22 cellular contexts compared by ENCODE assay signal in genomic region chr20:35972445-35972844, GRCh38. TPM values are rescaled to one million over a fixed set of nuclear protein-coding genes. Genes with fewer than 3 reads are reported as not detected.
DNase-seq lines count a peak whose midpoint lies in the region; ATAC-seq and TF ChIP-seq lines count a peak whose summit lies in the region.
"Had no signal": no experiment of that assay in that cellular context is flagged by ENCODE, and none has a peak within 500 bp of the region (broad histone marks: within the 10 kb centered on the region; RNA-seq: fewer than 3 reads in every experiment).

No MANE protein-coding gene starts in this region.

- TF ChIP-seq CTCF in SK-N-SH (IDR thresholded peaks at IDR 0.05): no peak
- TF ChIP-seq CTCF in mesothelial cell of epicardium (IDR thresholded peaks at IDR 0.05; ENCODE audit: unreplicated experiment): no peak

- 60% methylated on average over 4 of the region's 4 CpGs for WGBS in SK-N-SH (ENCODE audit: low lambda C conversion rate)

- no peaks in the 10 kb centered on the region for H3K36me3 ChIP-seq in SK-N-SH (replicated peaks in 1 of 2; ENCODE audit: control insufficient read depth in 1 of 2, insufficient read depth in 2 of 2, low read length in 1 of 2)
- H3K36me3 ChIP-seq: suprapubic skin had no signal

- H2AFZ ChIP-seq in SK-N-SH (ENCODE audit: low read depth): no peak overlapping the region

- peaks cover 11% of the 10 kb centered on the region for H3K4me1 Mint-ChIP-seq in mesothelial cell of epicardium
- H3K4me1 Mint-ChIP-seq: B cell had no signal

- H4K20me1 ChIP-seq in SK-N-SH (ENCODE audit: insufficient read depth): no peaks in the 10 kb centered on the region

- H3F3A ChIP-seq in SK-N-SH (replicated peaks; ENCODE audit: insufficient read depth): no peaks in the 10 kb centered on the region

- peak overlapping the region; percentile 90 for H3K27ac Mint-ChIP-seq in mesothelial cell of epicardium
- H3K27ac Mint-ChIP-seq: B cell had no signal

- no peak overlapping the region for H3K4me2 ChIP-seq in SK-N-SH

- H3K9me3 ChIP-seq in SK-N-SH: no peaks in the 10 kb centered on the region
- H3K9me3 ChIP-seq: psoas muscle, suprapubic skin had no signal

- peak; percentile 32 for DNase-seq in EH (ENCODE audit: low read depth)
- DNase-seq in NCI-H1694 treated with DMSO at 0.1 percent for 48 hours (lab: John Stamatoyannopoulos, UW): peak; percentile 92
- peak; percentile 81 for DNase-seq in SK-N-SH
- DNase-seq in mesothelial cell of epicardium (ENCODE audit: low spot score in 2 of 2, unreplicated experiment in 2 of 2): no peak
- DNase-seq: activated CD4-positive, CD25-positive, alpha-beta regulatory T cell; activated naive CD4-positive, alpha-beta T cell treated with anti-CD3 and anti-CD28 coated beads, Interleukin-2, amount 50 U/mL, for 16 hours; activated T-cell treated with anti-CD3 and anti-CD28 coated beads, Interleukin-2, amount 50 U/mL, for 48 hours; DMS79 treated with DMSO at 0.1 percent for 48 hours; foreskin keratinocyte; IMR-90; midbrain; MM.1S; NCI-H2107; psoas muscle; SHP77 treated with DMSO at 0.1 percent for 48 hours; small intestine; stimulated activated CD8-positive, alpha-beta memory T cell treated with anti-CD3 and anti-CD28 coated beads, Interleukin-4, amount 100 ng/mL, for 48 hours had no signal

- H3K9me3 Mint-ChIP-seq in mesothelial cell of epicardium: peaks cover 6% of the 10 kb centered on the region

- peaks cover 0 to 2% of the 10 kb centered on the region in 2 experiments; a peak in 1 of 4 replicates for H3K4me1 ChIP-seq in SK-N-SH (ENCODE audit: control insufficient read depth in 1 of 2, insufficient read depth in 2 of 2, low read depth in 1 of 2, low read length in 1 of 2)
- H3K4me1 ChIP-seq: psoas muscle had no signal

- POLR2A ChIA-PET in SK-N-SH (lab: Yijun Ruan, JAX): no interaction called here

- H3K9ac ChIP-seq in SK-N-SH: no peak overlapping the region

- H3K27ac ChIP-seq in SK-N-SH (ENCODE audit: low read depth in 2 of 2, low read length in 1 of 2): peak overlapping the region in 1 of 2 experiments; percentile 75; a peak in 2 of 4 replicates
- H3K27ac ChIP-seq: foreskin keratinocyte, psoas muscle, suprapubic skin had no signal

- no peak overlapping the region for H3K4me3 ChIP-seq in SK-N-SH (ENCODE audit: low read depth in 2 of 2, low read length in 1 of 2)
- H3K4me3 ChIP-seq: psoas muscle, suprapubic skin had no signal

- H3K79me2 ChIP-seq in SK-N-SH (ENCODE audit: insufficient read depth): no peaks in the 10 kb centered on the region

- ATAC-seq in HG02678 (IDR thresholded peaks at IDR 0.05; ENCODE audit: unreplicated experiment): no peak
- ATAC-seq in GM19035 (IDR thresholded peaks at IDR 0.05; ENCODE audit: unreplicated experiment): no peak
- ATAC-seq in HG02642 (IDR thresholded peaks at IDR 0.05; ENCODE audit: poor library complexity, unreplicated experiment): no peak
- ATAC-seq: foreskin keratinocyte, psoas muscle had no signal

- no peaks in the 10 kb centered on the region for H3K9me2 ChIP-seq in SK-N-SH

- 0 out of 4 replicates have a peak, but pooled peaks of 1 of the 2 experiments have one; percentile 34 for TF ChIP-seq EP300 in SK-N-SH (IDR thresholded peaks at IDR 0.05; ENCODE audit: borderline replicate concordance in 1 of 2, low read depth in 1 of 2, low read length in 1 of 2)

- peaks cover 2% of the 10 kb centered on the region for H3K27me3 Mint-ChIP-seq in mesothelial cell of epicardium (ENCODE audit: low read depth)

- CTCF ChIA-PET in SK-N-SH (lab: Yijun Ruan, JAX): interaction anchor here (1.0 to 4.7 kb wide), 6 partner anchors 12 to 230 kb away, joined by 3 to 26 read pairs (median 8); partner anchors contain the start of gene SCAND1

- no peaks in the 10 kb centered on the region for H3K36me3 Mint-ChIP-seq in mesothelial cell of epicardium

- no peak for TF ChIP-seq RAD21 in SK-N-SH (IDR thresholded peaks at IDR 0.05; ENCODE audit: low read length)

- no peaks in the 10 kb centered on the region; the same call in 1 of the 2 replicates for H3K27me3 ChIP-seq in SK-N-SH (ENCODE audit: insufficient read depth)
- H3K27me3 ChIP-seq: foreskin keratinocyte, suprapubic skin had no signal

- H3K4me3 Mint-ChIP-seq in mesothelial cell of epicardium: no peak overlapping the region
- H3K4me3 Mint-ChIP-seq: B cell had no signal

TF ChIP-seq in SK-N-SH, 30 proteins besides CTCF, POLR2A, EP300 and RAD21:
- TF ChIP-seq RCOR1 (IDR thresholded peaks at IDR 0.05; ENCODE audit: low read length) (no peak), CHD2 (IDR thresholded peaks at IDR 0.05; ENCODE audit: low read length, partially characterized antibody) (no peak), YY1 (IDR thresholded peaks at IDR 0.05; ENCODE audit: low read depth) (no peak), SIN3A (IDR thresholded peaks at IDR 0.05; ENCODE audit: borderline replicate concordance, low read depth, low read length) (no peak), ZBTB33 (IDR thresholded peaks at IDR 0.05; ENCODE audit: borderline replicate concordance, low read depth) (no peak), TCF12 (IDR thresholded peaks at IDR 0.05) (no peak), ELF1 (IDR thresholded peaks at IDR 0.05) (no peak), RXRA (IDR thresholded peaks at IDR 0.05; ENCODE audit: borderline replicate concordance, low read depth) (no peak), TAF1 (IDR thresholded peaks at IDR 0.05; ENCODE audit: borderline replicate concordance, low read depth, low read length) (no peak), RFX5 (IDR thresholded peaks at IDR 0.05; ENCODE audit: low read length) (no peak), FOSL2 (IDR thresholded peaks at IDR 0.05; ENCODE audit: borderline replicate concordance, low read depth) (no peak)

RNA-seq across cellular contexts. Expression of gene CNBD2, which starts 4.1 kb away (rescaled TPM):
- 5.6 and 6.6 TPM in 2 replicates for polyA plus RNA-seq in SK-N-SH (2012; rRNA removed)
- 4.9 and 5.3 TPM in 2 replicates for polyA plus RNA-seq in SK-N-SH (2012; cell fraction: cytosol; rRNA removed)
- 10.9 and 17.6 TPM in 2 replicates for polyA plus RNA-seq in SK-N-SH (2012; cell fraction: nucleus; rRNA removed)
- total RNA-seq in mesothelial cell of epicardium: 3.5 to 4.7 TPM (median 3.7 TPM) in 3 replicates

RNA-seq across cellular contexts. Expression of gene SCAND1, which starts 18.1 kb away (rescaled TPM):
- 26.4 and 44.1 TPM in 2 replicates for polyA plus RNA-seq in SK-N-SH (2012; rRNA removed)
- polyA plus RNA-seq in SK-N-SH (2012; cell fraction: cytosol; rRNA removed): 19.1 and 35.3 TPM in 2 replicates
- polyA plus RNA-seq in SK-N-SH (2012; cell fraction: nucleus; rRNA removed): 32.6 and 83.8 TPM in 2 replicates
- total RNA-seq in mesothelial cell of epicardium: 59.2 to 65.9 TPM (median 61.3 TPM) in 3 replicates

Comparison
In these comparisons a context has a peak if more than half of its experiments do, and no peak if none do; other contexts are left out.
1. DNase-seq: peak in EH (single experiment), NCI-H1694 treated with DMSO at 0.1 percent for 48 hours (single experiment) and SK-N-SH (single experiment); none in mesothelial cell of epicardium (0 of 2).